In the genomic region with DNA sequence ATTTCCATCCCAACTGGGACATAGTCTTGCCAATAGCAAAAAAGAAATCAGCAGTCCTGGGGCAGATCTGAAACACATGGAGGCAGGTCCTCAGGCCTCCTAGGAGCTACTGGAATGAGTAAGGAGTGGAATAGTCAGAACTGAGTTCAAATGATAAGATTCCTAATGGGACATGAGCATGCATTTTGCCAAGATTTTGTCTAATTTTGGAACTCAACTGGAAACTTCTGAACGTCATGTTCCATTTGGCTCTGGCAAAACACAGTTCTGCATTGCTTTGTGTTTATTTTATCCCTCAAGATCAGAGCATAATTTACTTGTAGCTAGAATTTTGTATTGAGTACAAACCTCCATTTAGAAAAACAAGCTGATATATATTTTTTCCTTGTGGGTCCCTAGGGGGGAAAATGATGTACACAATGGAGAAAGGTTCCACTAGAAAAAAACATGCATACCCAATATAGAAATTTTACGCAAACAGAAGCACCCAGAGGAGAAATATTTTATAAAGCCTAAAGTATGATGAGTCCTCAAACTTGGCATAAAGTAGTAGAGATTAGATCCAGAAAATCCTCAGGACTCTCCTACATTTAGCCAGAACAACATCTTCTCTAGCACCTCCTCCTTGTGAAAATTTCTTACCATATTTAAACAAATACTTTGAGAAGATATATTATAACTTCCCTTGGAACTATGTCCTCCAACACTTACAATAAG, we compare ENCODE assay signal across 20 cellular contexts.
A peak's percentile ranks its signal among the peaks of the same experiment; 100 is the strongest.
DNase-seq lines count a peak whose midpoint lies in the region; ATAC-seq, FAIRE-seq and TF ChIP-seq lines count a peak whose summit lies in the region.
"Had no signal": no experiment of that assay in that cellular context is flagged by ENCODE, and none has a peak within 500 bp of the region (broad histone marks: within the 10 kb centered on the region; RNA-seq: fewer than 3 reads in every experiment).

No MANE protein-coding gene starts in this region.

- no peak overlapping the region for H3K27ac Mint-ChIP-seq in T-helper 2 cell treated with Interferon-gamma antibody and Interleukin-4, amounts not matched to agents 5 μg/mL and 100 μg/mL, for 36 hours
- H3K27ac Mint-ChIP-seq: activated CD8-positive, alpha-beta T cell treated with anti-CD3 and anti-CD28 coated beads for 36 hours; activated T-helper 1 cell treated with anti-CD3 and anti-CD28 coated beads, Interleukin-12 subunit alpha, Interleukin-12 subunit beta, Interleukin-2, Interleukin-4 antibody, amounts not matched to agents 30 ng/mL and 10 ng/mL and 1 ng/mL, durations not matched to agents 14 hours and 24 hours and 36 hours; CD8-positive, alpha-beta memory T cell; naive thymus-derived CD8-positive, alpha-beta T cell had no signal

- DNase-seq in adrenal gland (no peak), fibroblast of the aortic adventitia (ENCODE audit: low read depth) (peak; percentile 85), mucosa of descending colon (no peak), substantia nigra (lab: John Stamatoyannopoulos, UW) (no peak), NCI-H1092 treated with DMSO at 0.1 percent for 48 hours (lab: John Stamatoyannopoulos, UW) (no peak), small intestine (no peak)
- no peak for DNase-seq in T-helper 2 cell treated with Interferon-gamma antibody and Interleukin-4, amounts not matched to agents 5 μg/mL and 100 μg/mL, for 36 hours (ENCODE audit: low spot score)
- DNase-seq: activated CD8-positive, alpha-beta T cell treated with anti-CD3 and anti-CD28 coated beads for 36 hours; CD8-positive, alpha-beta memory T cell; GOT3; kidney glomerular epithelial cell; naive thymus-derived CD8-positive, alpha-beta T cell; NCI-H187 treated with DMSO at 0.1 percent for 48 hours; NCI-H748 treated with DMSO at 0.1 percent for 48 hours; retina; stimulated activated CD4-positive, alpha-beta T cell treated with anti-CD3 and anti-CD28 coated beads, Interleukin-2, amount 100 ng/mL, for 48 hours; stimulated activated CD8-positive, alpha-beta memory T cell treated with anti-CD3 and anti-CD28 coated beads, Interleukin-4, amount 100 ng/mL, for 48 hours had no signal

- H3K36me3 ChIP-seq in adrenal gland (replicated peaks in 1 of 2) (no peaks in the 10 kb centered on the region), mucosa of descending colon (ENCODE audit: low read depth) (no peaks in the 10 kb centered on the region), small intestine (ENCODE audit: control insufficient read depth in 2 of 2, insufficient read depth in 2 of 2, low read length in 2 of 2) (no peaks in the 10 kb centered on the region)

- FAIRE-seq in small intestine (lab: Jason Lieb, UNC) = no peak
- FAIRE-seq: HTR-8/SVneo had no signal

- WGBS in adrenal gland, 4 donors = 59 to 76% (median 72%) methylated on average over 2 of the region's 2 CpGs
- 61 to 87% (median 82%) methylated on average over 2 of the region's 2 CpGs for WGBS in small intestine, 3 donors

- ATAC-seq in mucosa of descending colon = peak; percentile 18
- no peak for ATAC-seq in HG03025 (IDR thresholded peaks at IDR 0.05; ENCODE audit: low FRiP score, unreplicated experiment)
- ATAC-seq: activated CD8-positive, alpha-beta T cell treated with anti-CD3 and anti-CD28 coated beads for 36 hours; naive thymus-derived CD8-positive, alpha-beta T cell had no signal

- H3K4me1 ChIP-seq in adrenal gland (replicated peaks in 1 of 2) (peaks cover 5 to 15% of the 10 kb centered on the region in 2 donors), mucosa of descending colon (ENCODE audit: low read depth) (no peaks in the 10 kb centered on the region), small intestine (ENCODE audit: control insufficient read depth in 2 of 2, insufficient read depth in 1 of 2, low read depth in 1 of 2, low read length in 1 of 2) (peaks cover 0 to 2% of the 10 kb centered on the region in 2 donors)

- H3K9me3 ChIP-seq in adrenal gland (replicated peaks in 1 of 3) (no peaks in the 10 kb centered on the region), mucosa of descending colon (no peaks in the 10 kb centered on the region), small intestine (ENCODE audit: control insufficient read depth, low read depth) (no peaks in the 10 kb centered on the region)

- H3K4me3 Mint-ChIP-seq in T-helper 2 cell treated with Interferon-gamma antibody and Interleukin-4, amounts not matched to agents 5 μg/mL and 100 μg/mL, for 36 hours = no peak overlapping the region
- H3K4me3 Mint-ChIP-seq: activated CD8-positive, alpha-beta T cell treated with anti-CD3 and anti-CD28 coated beads for 36 hours; activated T-helper 1 cell treated with anti-CD3 and anti-CD28 coated beads, Interleukin-12 subunit alpha, Interleukin-12 subunit beta, Interleukin-2, Interleukin-4 antibody, amounts not matched to agents 30 ng/mL and 10 ng/mL and 1 ng/mL, durations not matched to agents 14 hours and 24 hours and 36 hours; CD8-positive, alpha-beta memory T cell; naive thymus-derived CD8-positive, alpha-beta T cell had no signal

- intact Hi-C loops in adrenal gland (cut with DNase I) (no loop called here), mucosa of descending colon (cut with DNase I, micrococcal nuclease) (no loop called here)

- H3K27me3 ChIP-seq in adrenal gland (no peaks in the 10 kb centered on the region), small intestine (ENCODE audit: control insufficient read depth in 2 of 2, insufficient read depth in 2 of 2, low read length in 2 of 2) (no peaks in the 10 kb centered on the region)

- no peaks in the 10 kb centered on the region for H3K4me1 Mint-ChIP-seq in T-helper 2 cell treated with Interferon-gamma antibody and Interleukin-4, amounts not matched to agents 5 μg/mL and 100 μg/mL, for 36 hours (ENCODE audit: low read depth)
- H3K4me1 Mint-ChIP-seq: CD8-positive, alpha-beta memory T cell had no signal

- TF ChIP-seq POLR2A in adrenal gland (IDR thresholded peaks at IDR 0.05) = no peak

- peaks cover 12% of the 10 kb centered on the region for H3K27me3 Mint-ChIP-seq in T-helper 2 cell treated with Interferon-gamma antibody and Interleukin-4, amounts not matched to agents 5 μg/mL and 100 μg/mL, for 36 hours (ENCODE audit: low read depth)
- H3K27me3 Mint-ChIP-seq: activated CD8-positive, alpha-beta T cell treated with anti-CD3 and anti-CD28 coated beads for 36 hours; naive thymus-derived CD8-positive, alpha-beta T cell had no signal

- H3K4me3 ChIP-seq in adrenal gland (no peak overlapping the region), fibroblast of the aortic adventitia (ENCODE audit: low read depth, low read length) (no peak overlapping the region), mucosa of descending colon (no peak overlapping the region), small intestine (ENCODE audit: low read depth in 1 of 2, low read length in 2 of 2) (no peak overlapping the region)

- peak overlapping the region in 4 of 5 donors; percentile 4 to 74 (median 39) for H3K27ac ChIP-seq in adrenal gland
- peak overlapping the region; percentile 5 for H3K27ac ChIP-seq in substantia nigra (ENCODE audit: low read depth, low read length, poor library complexity, severe bottlenecking)
- H3K27ac ChIP-seq in small intestine (ENCODE audit: low read depth in 1 of 2, low read length in 1 of 2) = peak overlapping the region in 1 of 2 donors; percentile 85

- H3K9me3 Mint-ChIP-seq in T-helper 2 cell treated with Interferon-gamma antibody and Interleukin-4, amounts not matched to agents 5 μg/mL and 100 μg/mL, for 36 hours = no peaks in the 10 kb centered on the region
- H3K9me3 Mint-ChIP-seq: activated CD8-positive, alpha-beta T cell treated with anti-CD3 and anti-CD28 coated beads for 36 hours; activated T-helper 1 cell treated with anti-CD3 and anti-CD28 coated beads, Interleukin-12 subunit alpha, Interleukin-12 subunit beta, Interleukin-2, Interleukin-4 antibody, amounts not matched to agents 30 ng/mL and 10 ng/mL and 1 ng/mL, durations not matched to agents 14 hours and 24 hours and 36 hours; CD8-positive, alpha-beta memory T cell; naive thymus-derived CD8-positive, alpha-beta T cell had no signal

- TF ChIP-seq CTCF in adrenal gland (IDR thresholded peaks at IDR 0.05) (no peak), fibroblast of the aortic adventitia (IDR thresholded peaks at IDR 0.05; ENCODE audit: insufficient read depth, low read length) (no peak), mucosa of descending colon (IDR thresholded peaks at IDR 0.05) (no peak)

- H3K36me3 Mint-ChIP-seq in T-helper 2 cell treated with Interferon-gamma antibody and Interleukin-4, amounts not matched to agents 5 μg/mL and 100 μg/mL, for 36 hours (ENCODE audit: low read depth) = no peaks in the 10 kb centered on the region
- H3K36me3 Mint-ChIP-seq: CD8-positive, alpha-beta memory T cell; naive thymus-derived CD8-positive, alpha-beta T cell had no signal
